In the genomic region with DNA sequence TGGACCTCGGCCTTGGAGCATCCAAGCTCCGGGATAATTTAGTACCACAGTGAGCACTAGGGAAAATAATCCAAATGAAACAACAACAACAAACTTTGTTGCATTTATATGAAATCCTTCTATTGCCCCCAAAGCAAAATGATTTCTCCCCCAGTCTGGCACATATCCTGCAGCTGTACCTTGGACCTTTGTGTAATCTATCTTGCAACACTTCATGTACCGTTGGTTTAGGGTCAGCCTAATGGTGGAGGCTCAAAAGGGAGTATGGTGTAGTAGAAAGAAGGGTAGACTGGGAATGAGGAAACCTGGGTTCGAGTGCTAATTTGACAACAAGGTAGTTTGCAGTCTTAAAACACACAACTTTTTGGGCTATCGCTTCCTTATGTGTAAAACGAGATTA, we compare ENCODE assay signal across 11 cellular contexts. TPM values are rescaled to one million over a fixed set of nuclear protein-coding genes. Genes with fewer than 3 reads are reported as not detected.
"Had no signal": no experiment of that assay in that cellular context is flagged by ENCODE, and none has a peak within 500 bp of the region (broad histone marks: within the 10 kb centered on the region; RNA-seq: fewer than 3 reads in every experiment).

No MANE protein-coding gene starts in this region.

- ATAC-seq: HCT116 had no signal

- H3K4me1 Mint-ChIP-seq: IgD-negative memory B cell had no signal

- H3K36me3 Mint-ChIP-seq: IgD-negative memory B cell had no signal

- DNase-seq: GM23248, GOT3, H7, HFFc6, KBM-7 had no signal

- H3K9me3 Mint-ChIP-seq: HFFc6 had no signal

- H3K27ac Mint-ChIP-seq: HFFc6, IgD-negative memory B cell had no signal

- H3K27ac ChIP-seq: GM23248, HL-60 had no signal

- H2AFZ ChIP-seq: GM23248 had no signal

- H3K4me3 ChIP-seq: GM23248, HAP-1 had no signal

- H3K4me3 Mint-ChIP-seq: HFFc6, IgD-negative memory B cell had no signal

- FAIRE-seq: HTR-8/SVneo had no signal

- H3K27me3 Mint-ChIP-seq: IgD-negative memory B cell had no signal

- H3K9ac ChIP-seq: GM23248 had no signal

- H3K9me3 ChIP-seq: HAP-1 had no signal

- H3K36me3 ChIP-seq: HAP-1 had no signal

RNA-seq across cellular contexts. Expression of a gene that starts 12.1 kb away (rescaled TPM):
- total RNA-seq: HT-29 had no signal
- polyA plus RNA-seq: IgD-negative memory B cell had no signal
